Comparison of ENCODE assay signal across 20 cellular contexts in the genomic region with DNA sequence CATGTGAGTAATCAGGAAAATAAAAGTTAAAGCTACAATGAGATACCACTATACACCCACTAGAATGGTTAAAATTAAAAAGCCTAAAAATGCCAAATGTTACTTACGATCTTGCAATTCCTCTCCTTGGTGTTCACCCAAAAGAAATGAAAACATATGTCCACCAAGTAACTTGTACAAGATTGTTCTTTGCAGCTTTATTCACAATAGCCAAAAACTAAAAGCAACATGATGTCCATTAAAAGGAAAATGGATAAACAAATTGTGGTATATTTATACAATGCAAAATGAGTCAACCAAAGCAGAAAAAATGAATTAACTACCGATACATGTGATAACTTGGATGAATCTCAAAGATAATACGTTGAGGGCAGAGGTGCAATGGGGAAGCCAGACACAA.
"Had no signal": no experiment of that assay in that cellular context is flagged by ENCODE, and none has a peak within 500 bp of the region (broad histone marks: within the 10 kb centered on the region; RNA-seq: fewer than 3 reads in every experiment).

No MANE protein-coding gene starts in this region.

- H3K27me3 ChIP-seq: brain microvascular endothelial cell, colonic mucosa, stomach, upper lobe of left lung had no signal

- H3K36me3 ChIP-seq: brain microvascular endothelial cell, colonic mucosa, stomach, upper lobe of left lung had no signal

- H3K27ac ChIP-seq: brain microvascular endothelial cell, colonic mucosa, psoas muscle, stomach, upper lobe of left lung had no signal

- DNase-seq: activated CD4-positive, alpha-beta T cell treated with anti-CD3 and anti-CD28 coated beads, Interleukin-2, amount 10 ng/mL, durations not matched to agents 24 days and 14 days; activated CD8-positive, alpha-beta T cell treated with anti-CD3 and anti-CD28 coated beads for 36 hours; activated naive CD4-positive, alpha-beta T cell; activated T-cell treated with anti-CD3 and anti-CD28 coated beads, Interleukin-2, amount 50 U/mL, for 1 hour; anterior cingulate cortex; brain microvascular endothelial cell; colonic mucosa; erythroblast; foreskin melanocyte; hypothalamus; kidney; nephron progenitor cell; occipital lobe; psoas muscle; right cardiac atrium; stimulated activated CD4-positive, alpha-beta T cell treated with anti-CD3 and anti-CD28 coated beads, Interleukin-4, amount 100 ng/mL, for 1 hour; stomach; upper lobe of left lung had no signal

- H3K4me1 ChIP-seq: colonic mucosa, psoas muscle had no signal

- H3K9me3 ChIP-seq: colonic mucosa, psoas muscle, stomach, upper lobe of left lung had no signal

- H3K4me3 ChIP-seq: colonic mucosa, lung, psoas muscle, smooth muscle cell, stomach, upper lobe of left lung had no signal
